2 cellular contexts compared by ENCODE assay signal in the genomic region with DNA sequence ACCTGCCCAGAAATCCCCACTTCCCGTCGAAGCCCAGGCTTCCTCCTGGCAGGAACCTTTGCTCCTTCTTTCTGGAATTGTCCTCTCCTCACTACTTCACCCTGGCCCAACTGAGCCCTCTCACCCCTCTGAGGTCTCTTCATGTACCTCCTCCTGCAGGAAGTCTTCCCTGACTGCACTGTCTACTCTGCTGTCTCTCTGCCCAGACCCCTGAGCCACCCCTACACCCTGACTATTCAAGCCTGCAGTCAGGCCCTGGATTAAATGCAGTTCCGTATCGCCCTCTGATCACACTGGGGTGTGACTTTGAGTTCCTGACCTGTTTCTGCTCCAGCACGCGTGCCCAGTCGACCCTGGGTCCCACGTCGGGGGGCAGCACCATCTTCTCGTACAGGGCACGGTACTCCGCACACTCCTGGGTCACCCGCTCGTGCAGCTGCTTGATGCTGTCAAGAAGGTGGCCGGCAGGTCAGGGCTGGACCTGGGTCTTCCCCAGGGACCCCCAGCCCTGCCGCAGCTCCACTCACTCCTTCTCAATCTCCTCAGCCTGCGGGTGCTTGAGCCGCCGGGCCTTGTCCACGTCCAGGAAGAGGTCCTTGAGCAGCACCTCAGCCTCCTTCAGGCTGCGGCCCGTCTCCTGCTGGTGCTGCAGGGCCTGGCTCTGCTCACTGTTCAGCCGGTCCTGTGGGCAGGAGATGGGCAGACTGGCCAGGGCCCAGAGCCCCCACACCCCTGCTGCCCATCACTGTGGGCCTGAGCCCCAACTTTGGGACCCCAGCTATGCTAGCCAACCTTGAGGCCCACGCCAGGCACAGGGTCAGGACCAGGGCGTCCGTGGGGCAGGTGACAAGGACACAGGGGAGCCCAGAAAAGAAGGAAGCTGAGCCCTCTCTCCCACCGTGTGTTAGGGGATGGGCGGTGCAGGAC.
TF ChIP-seq lines count a peak whose summit lies in the region.

No MANE protein-coding gene starts in this region.

TF ChIP-seq in HCT116, 20 proteins besides CTCF, POLR2A, EP300 and RAD21:
- TF ChIP-seq, protein P1, sequence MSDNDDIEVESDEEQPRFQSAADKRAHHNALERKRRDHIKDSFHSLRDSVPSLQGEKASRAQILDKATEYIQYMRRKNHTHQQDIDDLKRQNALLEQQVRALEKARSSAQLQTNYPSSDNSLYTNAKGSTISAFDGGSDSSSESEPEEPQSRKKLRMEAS (IDR thresholded peaks at IDR 0.05), result no peak
- TF ChIP-seq SRF (IDR thresholded peaks at IDR 0.05; ENCODE audit: low read depth), result no peak
- TF ChIP-seq CBX3 (IDR thresholded peaks at IDR 0.05; ENCODE audit: low read depth), result no peak
- TF ChIP-seq SIN3A (IDR thresholded peaks at IDR 0.05; ENCODE audit: low read depth), result no peak

TF ChIP-seq in K562, 482 proteins besides CTCF, POLR2A, EP300 and RAD21:
- TF ChIP-seq, protein P2, sequence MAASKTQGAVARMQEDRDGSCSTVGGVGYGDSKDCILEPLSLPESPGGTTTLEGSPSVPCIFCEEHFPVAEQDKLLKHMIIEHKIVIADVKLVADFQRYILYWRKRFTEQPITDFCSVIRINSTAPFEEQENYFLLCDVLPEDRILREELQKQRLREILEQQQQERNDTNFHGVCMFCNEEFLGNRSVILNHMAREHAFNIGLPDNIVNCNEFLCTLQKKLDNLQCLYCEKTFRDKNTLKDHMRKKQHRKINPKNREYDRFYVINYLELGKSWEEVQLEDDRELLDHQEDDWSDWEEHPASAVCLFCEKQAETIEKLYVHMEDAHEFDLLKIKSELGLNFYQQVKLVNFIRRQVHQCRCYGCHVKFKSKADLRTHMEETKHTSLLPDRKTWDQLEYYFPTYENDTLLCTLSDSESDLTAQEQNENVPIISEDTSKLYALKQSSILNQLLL (CRISPR knock-in tag; IDR thresholded peaks at IDR 0.05; ENCODE audit: borderline replicate concordance), result no peak
- TF ChIP-seq, protein P3, sequence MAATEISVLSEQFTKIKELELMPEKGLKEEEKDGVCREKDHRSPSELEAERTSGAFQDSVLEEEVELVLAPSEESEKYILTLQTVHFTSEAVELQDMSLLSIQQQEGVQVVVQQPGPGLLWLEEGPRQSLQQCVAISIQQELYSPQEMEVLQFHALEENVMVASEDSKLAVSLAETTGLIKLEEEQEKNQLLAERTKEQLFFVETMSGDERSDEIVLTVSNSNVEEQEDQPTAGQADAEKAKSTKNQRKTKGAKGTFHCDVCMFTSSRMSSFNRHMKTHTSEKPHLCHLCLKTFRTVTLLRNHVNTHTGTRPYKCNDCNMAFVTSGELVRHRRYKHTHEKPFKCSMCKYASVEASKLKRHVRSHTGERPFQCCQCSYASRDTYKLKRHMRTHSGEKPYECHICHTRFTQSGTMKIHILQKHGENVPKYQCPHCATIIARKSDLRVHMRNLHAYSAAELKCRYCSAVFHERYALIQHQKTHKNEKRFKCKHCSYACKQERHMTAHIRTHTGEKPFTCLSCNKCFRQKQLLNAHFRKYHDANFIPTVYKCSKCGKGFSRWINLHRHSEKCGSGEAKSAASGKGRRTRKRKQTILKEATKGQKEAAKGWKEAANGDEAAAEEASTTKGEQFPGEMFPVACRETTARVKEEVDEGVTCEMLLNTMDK (IDR thresholded peaks at IDR 0.05; ENCODE audit: borderline replicate concordance, insufficient read depth, low read depth, low read length, poor library complexity, severe bottlenecking), result no peak
- no peak for TF ChIP-seq FOXM1 (IDR thresholded peaks at IDR 0.05; ENCODE audit: low read depth)
- no peak for TF ChIP-seq FOXM1 (CRISPR knock-in tag; IDR thresholded peaks at IDR 0.05; ENCODE audit: low read depth)
- TF ChIP-seq BDP1 (IDR thresholded peaks at IDR 0.05; ENCODE audit: insufficient read depth, insufficient read length), result no peak
- TF ChIP-seq CREBBP (IDR thresholded peaks at IDR 0.05; ENCODE audit: low read depth, low read length), result no peak
- TF ChIP-seq BRF1 (IDR thresholded peaks at IDR 0.05; ENCODE audit: borderline replicate concordance, extremely low read depth, insufficient read length), result no peak
- no peak for TF ChIP-seq RB1 (IDR thresholded peaks at IDR 0.05; ENCODE audit: low read depth)
- TF ChIP-seq ZFP36 (IDR thresholded peaks at IDR 0.05; ENCODE audit: low read depth, low read length, partially characterized antibody), result peak; percentile 93
- TF ChIP-seq RAD51 (IDR thresholded peaks at IDR 0.05; ENCODE audit: borderline replicate concordance, low read depth), result no peak
- TF ChIP-seq MAFK (IDR thresholded peaks at IDR 0.05; ENCODE audit: low read length), result no peak
- TF ChIP-seq CHD4 (IDR thresholded peaks at IDR 0.05; ENCODE audit: insufficient read depth, insufficient replicate concordance, low read depth, low read length, poor library complexity, severe bottlenecking), result no peak
- peak; percentile 56; the same call in 1 of the 2 replicates for TF ChIP-seq BCOR (IDR thresholded peaks at IDR 0.05)
- no peak for TF ChIP-seq HIVEP1 (CRISPR knock-in tag; IDR thresholded peaks at IDR 0.05)
- TF ChIP-seq TAF15 (IDR thresholded peaks at IDR 0.05; ENCODE audit: low read depth, low read length), result no peak
- peak; percentile 20; the same call in 1 of the 2 replicates for TF ChIP-seq ZNF436 (CRISPR knock-in tag; IDR thresholded peaks at IDR 0.05)
TF ChIP-seq in K562: peak in this region for 3.
